29 cellular contexts compared by ENCODE assay signal in the genomic region with DNA sequence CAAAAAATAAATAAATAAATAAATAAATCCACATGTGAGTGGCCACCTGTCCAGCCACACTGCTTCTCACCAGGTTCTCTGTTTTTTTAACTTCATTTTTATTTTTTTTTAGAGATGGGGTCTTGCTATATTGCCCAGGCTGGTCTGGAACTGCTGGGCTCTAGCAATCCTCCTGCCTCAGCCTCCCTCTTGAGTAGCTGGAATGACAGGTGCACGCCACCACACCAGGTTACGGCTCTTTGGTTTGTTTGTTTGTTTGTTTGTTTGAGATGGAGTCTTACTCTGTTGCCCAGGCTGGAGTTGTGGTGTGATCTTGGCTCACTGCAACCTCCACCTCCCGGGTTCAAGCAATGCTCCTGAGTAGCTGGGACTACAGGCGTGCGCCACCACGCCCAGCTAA.
"Had no signal": no experiment of that assay in that cellular context is flagged by ENCODE, and none has a peak within 500 bp of the region (broad histone marks: within the 10 kb centered on the region; RNA-seq: fewer than 3 reads in every experiment).

No MANE protein-coding gene starts in this region.

- H3K9me3 Mint-ChIP-seq: stimulated activated effector memory CD8-positive, alpha-beta T cell treated with anti-CD3 and anti-CD28 coated beads, Interleukin-12 subunit alpha, Interleukin-12 subunit beta, amount 100 ng/mL, for 72 hours; stimulated activated memory B cell treated with anti-CD40 and anti-IgM and Interleukin-4, amounts not matched to agents 10 μg/mL and 1 μg/mL and 100 μg/mL, for 72 hours; stimulated activated naive B cell treated with anti-CD40 and anti-IgM and Interleukin-4, amounts not matched to agents 10 μg/mL and 1 μg/mL and 100 μg/mL, for 72 hours; stimulated activated naive CD8-positive, alpha-beta T cell treated with anti-CD3 and anti-CD28 coated beads, Interleukin-15, amount 100 ng/mL, for 72 hours; stimulated activated naive CD8-positive, alpha-beta T cell treated with anti-CD3 and anti-CD28 coated beads, Interleukin-15, Interleukin-2, amounts not matched to agents 100 ng/mL and 50 ng/mL, for 24 hours; type B pancreatic cell had no signal

- FAIRE-seq: urothelium cell line had no signal

- H3K36me3 Mint-ChIP-seq: stimulated activated effector memory CD8-positive, alpha-beta T cell treated with anti-CD3 and anti-CD28 coated beads, Interleukin-12 subunit alpha, Interleukin-12 subunit beta, amount 100 ng/mL, for 72 hours; stimulated activated memory B cell treated with anti-CD40 and anti-IgM and Interleukin-4, amounts not matched to agents 10 μg/mL and 1 μg/mL and 100 μg/mL, for 72 hours; stimulated activated naive B cell treated with anti-CD40 and anti-IgM and Interleukin-4, amounts not matched to agents 10 μg/mL and 1 μg/mL and 100 μg/mL, for 72 hours; type B pancreatic cell had no signal

- H3K27ac ChIP-seq: stomach, suprapubic skin, testis, thoracic aorta, thyroid gland, tibial artery, tibial nerve, transverse colon, upper lobe of left lung, upper lobe of right lung, uterus, vagina had no signal

- H3K4me1 ChIP-seq: suprapubic skin, testis, thyroid gland, tibial artery, tibial nerve, transverse colon, upper lobe of right lung, uterus, vagina had no signal

- DNase-seq: stimulated activated CD4-positive, alpha-beta T cell treated with anti-CD3 and anti-CD28 coated beads, Interleukin-2, amount 100 ng/mL, for 48 hours; stimulated activated CD4-positive, alpha-beta T cell treated with anti-CD3 and anti-CD28 coated beads, Interleukin-4, amount 100 ng/mL, for 1 hour; stimulated activated CD4-positive, alpha-beta T cell treated with anti-CD3 and anti-CD28 coated beads, Interleukin-4, amount 100 ng/mL, for 24 hours; stimulated activated CD4-positive, alpha-beta T cell treated with anti-CD3 and anti-CD28 coated beads, Interleukin-4, amount 100 ng/mL, for 4 hours; stimulated activated CD8-positive, alpha-beta memory T cell treated with anti-CD3 and anti-CD28 coated beads, Interleukin-4, amount 100 ng/mL, for 48 hours; stimulated activated naive B cell treated with anti-CD40 and anti-IgM and Interleukin-4, amounts not matched to agents 10 μg/mL and 1 μg/mL and 100 μg/mL, for 72 hours; stimulated activated naive CD4-positive, alpha-beta T cell; stimulated activated naive CD4-positive, alpha-beta T cell treated with Interleukin-2 at 50 U/mL for 16 hours; stimulated activated naive CD8-positive, alpha-beta T cell treated with anti-CD3 and anti-CD28 coated beads, Interleukin-15, amount 100 ng/mL, for 72 hours; stimulated activated naive CD8-positive, alpha-beta T cell treated with anti-CD3 and anti-CD28 coated beads, Interleukin-15, Interleukin-2, amounts not matched to agents 100 U/mL and 50 U/mL, for 24 hours; stomach; substantia nigra; testis; thyroid gland; tibial artery; transverse colon; trophoblast cell; upper lobe of right lung; uterus had no signal

- ATAC-seq: stimulated activated effector memory CD8-positive, alpha-beta T cell treated with anti-CD3 and anti-CD28 coated beads, Interleukin-12 subunit alpha, Interleukin-12 subunit beta, amount 100 ng/mL, for 72 hours; stimulated activated memory B cell treated with anti-CD40 and anti-IgM and Interleukin-4, amounts not matched to agents 10 μg/mL and 1 μg/mL and 100 μg/mL, for 72 hours; stimulated activated naive B cell treated with anti-CD40 and anti-IgM and Interleukin-4, amounts not matched to agents 10 μg/mL and 1 μg/mL and 100 μg/mL, for 72 hours; stimulated activated naive CD8-positive, alpha-beta T cell treated with anti-CD3 and anti-CD28 coated beads, Interleukin-15, amount 100 ng/mL, for 72 hours; stimulated activated naive CD8-positive, alpha-beta T cell treated with anti-CD3 and anti-CD28 coated beads, Interleukin-15, Interleukin-2, amounts not matched to agents 100 U/mL and 50 U/mL, for 24 hours; upper lobe of right lung had no signal

- H3K36me3 ChIP-seq: stomach, suprapubic skin, thoracic aorta, thyroid gland, tibial artery, tibial nerve, transverse colon, upper lobe of left lung, upper lobe of right lung, uterus, vagina had no signal

- H3K4me3 ChIP-seq: stomach, suprapubic skin, testis, thoracic aorta, thyroid gland, tibial artery, tibial nerve, transverse colon, upper lobe of left lung, upper lobe of right lung, uterus, vagina had no signal

- H3K27ac Mint-ChIP-seq: stimulated activated effector memory CD8-positive, alpha-beta T cell treated with anti-CD3 and anti-CD28 coated beads, Interleukin-12 subunit alpha, Interleukin-12 subunit beta, amount 100 ng/mL, for 72 hours; stimulated activated memory B cell treated with anti-CD40 and anti-IgM and Interleukin-4, amounts not matched to agents 10 μg/mL and 1 μg/mL and 100 μg/mL, for 72 hours; stimulated activated naive B cell treated with anti-CD40 and anti-IgM and Interleukin-4, amounts not matched to agents 10 μg/mL and 1 μg/mL and 100 μg/mL, for 72 hours; stimulated activated naive CD8-positive, alpha-beta T cell treated with anti-CD3 and anti-CD28 coated beads, Interleukin-15, amount 100 ng/mL, for 72 hours; stimulated activated naive CD8-positive, alpha-beta T cell treated with anti-CD3 and anti-CD28 coated beads, Interleukin-15, Interleukin-2, amounts not matched to agents 100 ng/mL and 50 ng/mL, for 24 hours; type B pancreatic cell had no signal

- H3K4me3 Mint-ChIP-seq: stimulated activated effector memory CD8-positive, alpha-beta T cell treated with anti-CD3 and anti-CD28 coated beads, Interleukin-12 subunit alpha, Interleukin-12 subunit beta, amount 100 ng/mL, for 72 hours; stimulated activated memory B cell treated with anti-CD40 and anti-IgM and Interleukin-4, amounts not matched to agents 10 μg/mL and 1 μg/mL and 100 μg/mL, for 72 hours; stimulated activated naive B cell treated with anti-CD40 and anti-IgM and Interleukin-4, amounts not matched to agents 10 μg/mL and 1 μg/mL and 100 μg/mL, for 72 hours; stimulated activated naive CD8-positive, alpha-beta T cell treated with anti-CD3 and anti-CD28 coated beads, Interleukin-15, amount 100 ng/mL, for 72 hours; stimulated activated naive CD8-positive, alpha-beta T cell treated with anti-CD3 and anti-CD28 coated beads, Interleukin-15, Interleukin-2, amounts not matched to agents 100 ng/mL and 50 ng/mL, for 24 hours; type B pancreatic cell had no signal

- H3K9me3 ChIP-seq: stomach, suprapubic skin, testis, thoracic aorta, thyroid gland, tibial artery, tibial nerve, transverse colon, upper lobe of left lung, upper lobe of right lung, uterus, vagina had no signal

- H3K27me3 ChIP-seq: testis, thyroid gland, tibial nerve, upper lobe of left lung, uterus, vagina had no signal
